16 cellular contexts compared by ENCODE assay signal in genomic region chrX:137749282-137749681, GRCh38.
DNase-seq lines count a peak whose midpoint lies in the region; ATAC-seq and TF ChIP-seq lines count a peak whose summit lies in the region.
"Had no signal": no experiment of that assay in that cellular context is flagged by ENCODE, and none has a peak within 500 bp of the region (broad histone marks: within the 10 kb centered on the region; RNA-seq: fewer than 3 reads in every experiment).

No MANE protein-coding gene starts in this region.

- no peaks in the 10 kb centered on the region for H3K27me3 Mint-ChIP-seq in WTC11 (ENCODE audit: low read depth)
- H3K27me3 Mint-ChIP-seq: CD4-positive, CD25-positive, alpha-beta regulatory T cell had no signal

- no peak overlapping the region for H3K4me3 Mint-ChIP-seq in WTC11
- H3K4me3 Mint-ChIP-seq: CD4-positive, CD25-positive, alpha-beta regulatory T cell had no signal

- no peaks in the 10 kb centered on the region for H3K9me3 Mint-ChIP-seq in WTC11

- ATAC-seq in WTC11: peak; percentile 54
- ATAC-seq: HCT116, Right ventricle myocardium inferior had no signal

- POLR2A ChIA-PET in WTC11 (lab: Charles Lee): no interaction called here

- peak; percentile 63 for DNase-seq in NCI-H748 (lab: John Stamatoyannopoulos, UW; ENCODE audit: unreplicated experiment)
- DNase-seq in NCI-H748 treated with DMSO at 0.1 percent for 48 hours (lab: John Stamatoyannopoulos, UW): no peak
- DNase-seq in WTC11 (ENCODE audit: low spot score): no peak
- peak; percentile 25 for DNase-seq in iPS-NIHi11 (ENCODE audit: low spot score)
- DNase-seq in SW480 (ENCODE audit: low spot score): no peak
- no peak for DNase-seq in islet precursor cell
- no peak for DNase-seq in epidermal melanocyte (ENCODE audit: insufficient read length, low spot score)
- DNase-seq: BE2C; CD4-positive, CD25-positive, alpha-beta regulatory T cell; NCI-H1436; NCI-H2029 treated with DMSO at 0.1 percent for 48 hours; NCI-H446 treated with DMSO at 0.1 percent for 48 hours; NCI-H69; NK-92 treated with Interleukin-12 subunit alpha and Interleukin-12 subunit beta, amount 100 ng/mL, for 24 hours had no signal

- no peak for TF ChIP-seq CTCF in WTC11 (IDR thresholded peaks at IDR 0.05)

- no peaks in the 10 kb centered on the region for H3K36me3 Mint-ChIP-seq in WTC11
- H3K36me3 Mint-ChIP-seq: CD4-positive, CD25-positive, alpha-beta regulatory T cell had no signal

- peaks cover 67% of the 10 kb centered on the region for H3K4me1 Mint-ChIP-seq in WTC11
- H3K4me1 Mint-ChIP-seq: CD4-positive, CD25-positive, alpha-beta regulatory T cell had no signal

- H3K27ac Mint-ChIP-seq in WTC11: peak overlapping the region; percentile 87
- H3K27ac Mint-ChIP-seq: CD4-positive, CD25-positive, alpha-beta regulatory T cell had no signal

- CTCF ChIA-PET in WTC11 (lab: Charles Lee): interaction anchor here (1.0 to 2.4 kb wide), 4 partner anchors 168 to 320 kb away, joined by 3 to 7 read pairs (median 4); no protein-coding TSS in a partner anchor

TF ChIP-seq in WTC11, 78 proteins besides CTCF, POLR2A, EP300 and RAD21:
- TF ChIP-seq FOXK1 (CRISPR knock-in tag; IDR thresholded peaks at IDR 0.05) (no peak), ZBTB43 (CRISPR knock-in tag; IDR thresholded peaks at IDR 0.05) (no peak), ATF3 (CRISPR knock-in tag; conservative IDR thresholded peaks at IDR 0.05) (no peak), NR3C1 (CRISPR knock-in tag; conservative IDR thresholded peaks at IDR 0.05; ENCODE audit: low read depth) (no peak), IRF2 (CRISPR knock-in tag; IDR thresholded peaks at IDR 0.05; ENCODE audit: borderline replicate concordance, low read depth) (no peak), ZBTB21 (CRISPR knock-in tag; IDR thresholded peaks at IDR 0.05; ENCODE audit: borderline replicate concordance) (no peak), PRDM15 (CRISPR knock-in tag; IDR thresholded peaks at IDR 0.05) (no peak), OVOL2 (CRISPR knock-in tag; IDR thresholded peaks at IDR 0.05; ENCODE audit: borderline replicate concordance) (no peak), MLX (CRISPR knock-in tag; IDR thresholded peaks at IDR 0.05) (no peak), NR1H2 (CRISPR knock-in tag; IDR thresholded peaks at IDR 0.05) (no peak), ZNF423 (CRISPR knock-in tag; IDR thresholded peaks at IDR 0.05) (no peak), MXD4 (CRISPR knock-in tag; IDR thresholded peaks at IDR 0.05; ENCODE audit: borderline replicate concordance) (no peak), NFATC4 (CRISPR knock-in tag; IDR thresholded peaks at IDR 0.05) (no peak), EMX1 (CRISPR knock-in tag; IDR thresholded peaks at IDR 0.05) (no peak), ZNF121 (CRISPR knock-in tag; IDR thresholded peaks at IDR 0.05) (no peak), GTF2I (CRISPR knock-in tag; conservative IDR thresholded peaks at IDR 0.05) (no peak)

Comparison
In these comparisons a context has a peak if more than half of its experiments do, and no peak if none do; other contexts are left out.
1. DNase-seq: peak in NCI-H748 (single experiment) and iPS-NIHi11 (single experiment); none in NCI-H748 treated with DMSO at 0.1 percent for 48 hours (single experiment), WTC11 (single experiment), SW480 (single experiment), islet precursor cell (single experiment) and epidermal melanocyte (single experiment).